In genomic region chr2:186991766-186992417, GRCh38 we compare ENCODE assay signal across 1 cellular context.
TF ChIP-seq lines count a peak whose summit lies in the region.

No MANE protein-coding gene starts in this region.

TF ChIP-seq in WTC11, 78 proteins besides CTCF, POLR2A, EP300 and RAD21 (continued from another document):
- TF ChIP-seq, protein P1, sequence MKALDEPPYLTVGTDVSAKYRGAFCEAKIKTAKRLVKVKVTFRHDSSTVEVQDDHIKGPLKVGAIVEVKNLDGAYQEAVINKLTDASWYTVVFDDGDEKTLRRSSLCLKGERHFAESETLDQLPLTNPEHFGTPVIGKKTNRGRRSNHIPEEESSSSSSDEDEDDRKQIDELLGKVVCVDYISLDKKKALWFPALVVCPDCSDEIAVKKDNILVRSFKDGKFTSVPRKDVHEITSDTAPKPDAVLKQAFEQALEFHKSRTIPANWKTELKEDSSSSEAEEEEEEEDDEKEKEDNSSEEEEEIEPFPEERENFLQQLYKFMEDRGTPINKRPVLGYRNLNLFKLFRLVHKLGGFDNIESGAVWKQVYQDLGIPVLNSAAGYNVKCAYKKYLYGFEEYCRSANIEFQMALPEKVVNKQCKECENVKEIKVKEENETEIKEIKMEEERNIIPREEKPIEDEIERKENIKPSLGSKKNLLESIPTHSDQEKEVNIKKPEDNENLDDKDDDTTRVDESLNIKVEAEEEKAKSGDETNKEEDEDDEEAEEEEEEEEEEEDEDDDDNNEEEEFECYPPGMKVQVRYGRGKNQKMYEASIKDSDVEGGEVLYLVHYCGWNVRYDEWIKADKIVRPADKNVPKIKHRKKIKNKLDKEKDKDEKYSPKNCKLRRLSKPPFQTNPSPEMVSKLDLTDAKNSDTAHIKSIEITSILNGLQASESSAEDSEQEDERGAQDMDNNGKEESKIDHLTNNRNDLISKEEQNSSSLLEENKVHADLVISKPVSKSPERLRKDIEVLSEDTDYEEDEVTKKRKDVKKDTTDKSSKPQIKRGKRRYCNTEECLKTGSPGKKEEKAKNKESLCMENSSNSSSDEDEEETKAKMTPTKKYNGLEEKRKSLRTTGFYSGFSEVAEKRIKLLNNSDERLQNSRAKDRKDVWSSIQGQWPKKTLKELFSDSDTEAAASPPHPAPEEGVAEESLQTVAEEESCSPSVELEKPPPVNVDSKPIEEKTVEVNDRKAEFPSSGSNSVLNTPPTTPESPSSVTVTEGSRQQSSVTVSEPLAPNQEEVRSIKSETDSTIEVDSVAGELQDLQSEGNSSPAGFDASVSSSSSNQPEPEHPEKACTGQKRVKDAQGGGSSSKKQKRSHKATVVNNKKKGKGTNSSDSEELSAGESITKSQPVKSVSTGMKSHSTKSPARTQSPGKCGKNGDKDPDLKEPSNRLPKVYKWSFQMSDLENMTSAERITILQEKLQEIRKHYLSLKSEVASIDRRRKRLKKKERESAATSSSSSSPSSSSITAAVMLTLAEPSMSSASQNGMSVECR (CRISPR knock-in tag; IDR thresholded peaks at IDR 0.05; ENCODE audit: borderline replicate concordance): no peak
- no peak for TF ChIP-seq ATF1 (CRISPR knock-in tag; IDR thresholded peaks at IDR 0.05)
- TF ChIP-seq, protein P2, sequence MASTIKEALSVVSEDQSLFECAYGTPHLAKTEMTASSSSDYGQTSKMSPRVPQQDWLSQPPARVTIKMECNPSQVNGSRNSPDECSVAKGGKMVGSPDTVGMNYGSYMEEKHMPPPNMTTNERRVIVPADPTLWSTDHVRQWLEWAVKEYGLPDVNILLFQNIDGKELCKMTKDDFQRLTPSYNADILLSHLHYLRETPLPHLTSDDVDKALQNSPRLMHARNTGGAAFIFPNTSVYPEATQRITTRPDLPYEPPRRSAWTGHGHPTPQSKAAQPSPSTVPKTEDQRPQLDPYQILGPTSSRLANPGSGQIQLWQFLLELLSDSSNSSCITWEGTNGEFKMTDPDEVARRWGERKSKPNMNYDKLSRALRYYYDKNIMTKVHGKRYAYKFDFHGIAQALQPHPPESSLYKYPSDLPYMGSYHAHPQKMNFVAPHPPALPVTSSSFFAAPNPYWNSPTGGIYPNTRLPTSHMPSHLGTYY (CRISPR knock-in tag; IDR thresholded peaks at IDR 0.05): no peak
- TF ChIP-seq, protein P3, sequence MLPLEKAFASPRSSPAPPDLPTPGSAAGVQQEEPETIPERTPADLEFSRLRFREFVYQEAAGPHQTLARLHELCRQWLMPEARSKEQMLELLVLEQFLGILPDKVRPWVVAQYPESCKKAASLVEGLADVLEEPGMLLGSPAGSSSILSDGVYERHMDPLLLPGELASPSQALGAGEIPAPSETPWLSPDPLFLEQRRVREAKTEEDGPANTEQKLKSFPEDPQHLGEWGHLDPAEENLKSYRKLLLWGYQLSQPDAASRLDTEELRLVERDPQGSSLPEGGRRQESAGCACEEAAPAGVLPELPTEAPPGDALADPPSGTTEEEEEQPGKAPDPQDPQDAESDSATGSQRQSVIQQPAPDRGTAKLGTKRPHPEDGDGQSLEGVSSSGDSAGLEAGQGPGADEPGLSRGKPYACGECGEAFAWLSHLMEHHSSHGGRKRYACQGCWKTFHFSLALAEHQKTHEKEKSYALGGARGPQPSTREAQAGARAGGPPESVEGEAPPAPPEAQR (CRISPR knock-in tag; IDR thresholded peaks at IDR 0.05): no peak
- no peak for TF ChIP-seq ZNF138 (CRISPR knock-in tag; conservative IDR thresholded peaks at IDR 0.05)
- TF ChIP-seq TP53 (CRISPR knock-in tag; IDR thresholded peaks at IDR 0.05): no peak
- TF ChIP-seq ZNF512 (CRISPR knock-in tag; IDR thresholded peaks at IDR 0.05; ENCODE audit: borderline replicate concordance): no peak
- no peak for TF ChIP-seq MYBL2 (CRISPR knock-in tag; IDR thresholded peaks at IDR 0.05)
